In genomic region chr5:24110019-24110615, GRCh38 we compare ENCODE assay signal across 8 cellular contexts.
DNase-seq lines count a peak whose midpoint lies in the region; ATAC-seq and TF ChIP-seq lines count a peak whose summit lies in the region.

No MANE protein-coding gene starts in this region.

- H2AFZ ChIP-seq in SK-N-SH (ENCODE audit: low read depth) = no peak overlapping the region

- H3K27me3 Mint-ChIP-seq in activated CD4-positive, alpha-beta memory T cell treated with anti-CD3 and anti-CD28 coated beads for 36 hours = no peaks in the 10 kb centered on the region

- H3K4me3 ChIP-seq in SK-N-SH (ENCODE audit: low read depth in 2 of 2, low read length in 1 of 2) = no peak overlapping the region; a peak in 1 of 4 replicates
- no peak overlapping the region for H3K4me3 ChIP-seq in epithelial cell of esophagus (ENCODE audit: low read length)
- H3K4me3 ChIP-seq in testis = no peak overlapping the region

- no peak overlapping the region for H3K4me2 ChIP-seq in SK-N-SH

- TF ChIP-seq EP300 in SK-N-SH (IDR thresholded peaks at IDR 0.05; ENCODE audit: borderline replicate concordance in 1 of 2, low read depth in 1 of 2, low read length in 1 of 2) = no peak

- CTCF ChIA-PET in SK-N-SH (lab: Yijun Ruan, JAX) = interaction anchor here (0.7 to 1.9 kb wide), 7 partner anchors 14 to 901 kb away, joined by 3 to 8 read pairs (median 3); no protein-coding TSS in a partner anchor
- CTCF ChIA-PET in activated CD4-positive, alpha-beta memory T cell treated with anti-CD3 and anti-CD28 coated beads for 36 hours (lab: Charles Lee) = no interaction called here

- POLR2A ChIA-PET in SK-N-SH (lab: Yijun Ruan, JAX) = no interaction called here
- POLR2A ChIA-PET in activated CD4-positive, alpha-beta memory T cell treated with anti-CD3 and anti-CD28 coated beads for 36 hours (lab: Charles Lee) = no interaction called here

- no peaks in the 10 kb centered on the region for H3K79me2 ChIP-seq in SK-N-SH (ENCODE audit: insufficient read depth)

- H3K27me3 ChIP-seq in SK-N-SH (ENCODE audit: insufficient read depth) (no peaks in the 10 kb centered on the region), testis (no peaks in the 10 kb centered on the region)

- H3K36me3 ChIP-seq in SK-N-SH (replicated peaks in 1 of 2; ENCODE audit: control insufficient read depth in 1 of 2, insufficient read depth in 2 of 2, low read length in 1 of 2) (no peaks in the 10 kb centered on the region), testis (ENCODE audit: low read depth, missing control alignments) (no peaks in the 10 kb centered on the region)

- ATAC-seq in SK-N-SH treated with all-trans-retinoic acid at 6 μM for 48 hours = no peak

- no peaks in the 10 kb centered on the region for H3K4me1 ChIP-seq in SK-N-SH (ENCODE audit: control insufficient read depth in 1 of 2, insufficient read depth in 2 of 2, low read depth in 1 of 2, low read length in 1 of 2)
- no peaks in the 10 kb centered on the region for H3K4me1 ChIP-seq in testis

- no peaks in the 10 kb centered on the region for H3K9me2 ChIP-seq in SK-N-SH

- intact Hi-C loops in testis (cut with DNase I; ENCODE audit: low total_unique reads) = no loop called here
- intact Hi-C loops in activated CD4-positive, alpha-beta memory T cell treated with anti-CD3 and anti-CD28 coated beads for 36 hours (cut with micrococcal nuclease) = no loop called here

- DNase-seq in SK-N-SH (peak; percentile 20), NCI-H748 treated with DMSO at 0.1 percent for 48 hours (lab: John Stamatoyannopoulos, UW) (peak; percentile 65), epithelial cell of esophagus (ENCODE audit: low read depth) (peak; percentile 47), testis (no peak), COLO668 (lab: John Stamatoyannopoulos, UW; ENCODE audit: unreplicated experiment) (no peak), germinal center (ENCODE audit: low spot score) (no peak)
- DNase-seq in activated CD4-positive, alpha-beta memory T cell treated with anti-CD3 and anti-CD28 coated beads for 36 hours = no peak

- TF ChIP-seq CTCF in SK-N-SH (IDR thresholded peaks at IDR 0.05) (peak; percentile 59), epithelial cell of esophagus (IDR thresholded peaks at IDR 0.05; ENCODE audit: insufficient read depth, low read depth, low read length, missing control alignments) (peak; percentile 63), testis (IDR thresholded peaks at IDR 0.05) (peak in 2 of 3 experiments; percentile 17 to 23)

- no peak overlapping the region for H3K27ac Mint-ChIP-seq in activated CD4-positive, alpha-beta memory T cell treated with anti-CD3 and anti-CD28 coated beads for 36 hours

- WGBS in SK-N-SH (ENCODE audit: low lambda C conversion rate) = 0% methylated on average over 3 of the region's 3 CpGs
- 39 to 43% methylated on average over 3 of the region's 3 CpGs for WGBS in testis, 2 donors

- H3K4me3 Mint-ChIP-seq in activated CD4-positive, alpha-beta memory T cell treated with anti-CD3 and anti-CD28 coated beads for 36 hours = no peak overlapping the region

- no peaks in the 10 kb centered on the region for H3K4me1 Mint-ChIP-seq in activated CD4-positive, alpha-beta memory T cell treated with anti-CD3 and anti-CD28 coated beads for 36 hours (ENCODE audit: low read depth)

- H4K20me1 ChIP-seq in SK-N-SH (ENCODE audit: insufficient read depth) = no peaks in the 10 kb centered on the region

- no peaks in the 10 kb centered on the region for H3F3A ChIP-seq in SK-N-SH (replicated peaks; ENCODE audit: insufficient read depth)

- no peak overlapping the region for H3K27ac ChIP-seq in SK-N-SH (ENCODE audit: low read depth in 2 of 2, low read length in 1 of 2)
- H3K27ac ChIP-seq in testis = no peak overlapping the region

- H3K9me3 Mint-ChIP-seq in activated CD4-positive, alpha-beta memory T cell treated with anti-CD3 and anti-CD28 coated beads for 36 hours = peaks cover 6% of the 10 kb centered on the region

- H3K36me3 Mint-ChIP-seq in activated CD4-positive, alpha-beta memory T cell treated with anti-CD3 and anti-CD28 coated beads for 36 hours = no peaks in the 10 kb centered on the region

- no peak overlapping the region for H3K9ac ChIP-seq in SK-N-SH

- H3K9me3 ChIP-seq in SK-N-SH (no peaks in the 10 kb centered on the region), testis (no peaks in the 10 kb centered on the region)

- no peak for TF ChIP-seq POLR2A in testis (IDR thresholded peaks at IDR 0.05)

- TF ChIP-seq RAD21 in SK-N-SH (IDR thresholded peaks at IDR 0.05; ENCODE audit: low read length) = peak; percentile 63

TF ChIP-seq in SK-N-SH, 30 proteins besides CTCF, POLR2A, EP300 and RAD21:
- no peak for TF ChIP-seq MEF2A (IDR thresholded peaks at IDR 0.05; ENCODE audit: borderline replicate concordance, low read depth)
- TF ChIP-seq MAX (IDR thresholded peaks at IDR 0.05; ENCODE audit: low read depth) = no peak
- TF ChIP-seq GABPA (IDR thresholded peaks at IDR 0.05; ENCODE audit: low read depth) = no peak
- peak; percentile 37 for TF ChIP-seq SMC3 (IDR thresholded peaks at IDR 0.05; ENCODE audit: low read depth, low read length)
- TF ChIP-seq PBX3 (IDR thresholded peaks at IDR 0.05) = no peak
- TF ChIP-seq FOSL2 (IDR thresholded peaks at IDR 0.05; ENCODE audit: borderline replicate concordance, low read depth) = no peak
- TF ChIP-seq IRF3 (IDR thresholded peaks at IDR 0.05; ENCODE audit: low read depth, low read length) = no peak
- TF ChIP-seq POLR2AphosphoS5 (IDR thresholded peaks at IDR 0.05; ENCODE audit: low read depth, low read length) = no peak

TF ChIP-seq in SK-N-SH treated with all-trans-retinoic acid at 6 μM for 48 hours, 23 proteins besides CTCF, POLR2A, EP300 and RAD21:
- TF ChIP-seq CSDC2 (CRISPR knock-in tag; IDR thresholded peaks at IDR 0.05) = no peak
- TF ChIP-seq ZFP30 (CRISPR knock-in tag; IDR thresholded peaks at IDR 0.05) = no peak

Comparison
In these comparisons a context has a peak if more than half of its experiments do, and no peak if none do; other contexts are left out.
1. DNase-seq: peak in SK-N-SH (single experiment), NCI-H748 treated with DMSO at 0.1 percent for 48 hours (single experiment) and epithelial cell of esophagus (single experiment); none in testis (single experiment), COLO668 (single experiment), activated CD4-positive, alpha-beta memory T cell treated with anti-CD3 and anti-CD28 coated beads for 36 hours (single experiment) and germinal center (single experiment).
2. Peak in every context shown above with its lines, with median percentiles within 50 percentile points of each other: CTCF ChIP-seq.